ENCODE assay signal across 19 cellular contexts in the genomic region with DNA sequence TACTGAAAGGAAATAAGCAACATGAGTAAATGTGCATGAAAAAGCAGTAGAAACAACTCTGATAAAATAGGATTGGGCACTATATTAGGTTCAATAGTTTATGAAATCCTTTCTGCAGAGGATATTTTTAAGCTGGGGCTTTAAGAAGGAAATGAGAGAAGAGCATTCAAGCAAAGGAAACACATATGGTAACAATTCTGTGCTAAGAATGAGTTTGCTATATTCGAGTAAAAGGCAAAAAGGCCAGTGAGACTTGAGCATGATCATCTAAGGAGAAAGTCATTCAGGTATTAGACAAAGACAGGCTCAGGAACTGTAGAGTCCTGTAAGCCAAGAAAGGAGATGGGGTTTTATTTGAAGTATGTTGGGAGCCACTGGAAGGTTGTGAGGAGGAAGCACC.
DNase-seq lines count a peak whose midpoint lies in the region; ATAC-seq and TF ChIP-seq lines count a peak whose summit lies in the region.
"Had no signal": no experiment of that assay in that cellular context is flagged by ENCODE, and none has a peak within 500 bp of the region (broad histone marks: within the 10 kb centered on the region; RNA-seq: fewer than 3 reads in every experiment).

No MANE protein-coding gene starts in this region.

- ATAC-seq in GM19043 (IDR thresholded peaks at IDR 0.05; ENCODE audit: low read depth, unreplicated experiment), result peak; percentile 51
- peak; percentile 43 for ATAC-seq in HG02885 (IDR thresholded peaks at IDR 0.05; ENCODE audit: poor library complexity, unreplicated experiment)
- no peak for ATAC-seq in HG02623 (IDR thresholded peaks at IDR 0.05; ENCODE audit: unreplicated experiment)
- ATAC-seq: Right ventricle myocardium inferior had no signal

- no peaks in the 10 kb centered on the region for H3K4me1 ChIP-seq in thyroid gland

- TF ChIP-seq CTCF in thyroid gland (IDR thresholded peaks at IDR 0.05), result no peak

- no peak overlapping the region for H3K27ac ChIP-seq in thyroid gland
- H3K27ac ChIP-seq: C4-2B had no signal

- H3K27me3 ChIP-seq in thyroid gland, result no peaks in the 10 kb centered on the region

- intact Hi-C loops in thyroid gland (cut with DNase I), result no loop called here

- H3K9me3 ChIP-seq in thyroid gland, result no peaks in the 10 kb centered on the region

- H3K36me3 ChIP-seq in thyroid gland, result no peaks in the 10 kb centered on the region

- 51 to 63% methylated on average over 1 of the region's 1 CpG for WGBS in thyroid gland, 2 donors

- TF ChIP-seq POLR2A in thyroid gland (IDR thresholded peaks at IDR 0.05), result no peak

- no peak overlapping the region for H3K4me3 ChIP-seq in thyroid gland (replicated peaks in 1 of 3)

- peak; percentile 14 for DNase-seq in fibroblast of gingiva (ENCODE audit: low read depth)
- DNase-seq in stimulated activated CD4-positive, alpha-beta T cell treated with anti-CD3 and anti-CD28 coated beads, Interleukin-4, amount 100 ng/mL, for 1 hour, result no peak
- no peak for DNase-seq in stimulated activated naive CD4-positive, alpha-beta T cell treated with Interleukin-2 at 50 U/mL for 16 hours (lab: John Stamatoyannopoulos, UW)
- no peak for DNase-seq in thyroid gland
- DNase-seq: ACHN; AML-193; DMS79; IMR-90; Karpas-422; NCI-H1436; NCI-H1930; NCI-H526 treated with DMSO at 0.1 percent for 48 hours; NK-92 treated with Interleukin-12 subunit alpha and Interleukin-12 subunit beta, amount 100 ng/mL, for 24 hours; SW 1271 had no signal
